In the genomic region with DNA sequence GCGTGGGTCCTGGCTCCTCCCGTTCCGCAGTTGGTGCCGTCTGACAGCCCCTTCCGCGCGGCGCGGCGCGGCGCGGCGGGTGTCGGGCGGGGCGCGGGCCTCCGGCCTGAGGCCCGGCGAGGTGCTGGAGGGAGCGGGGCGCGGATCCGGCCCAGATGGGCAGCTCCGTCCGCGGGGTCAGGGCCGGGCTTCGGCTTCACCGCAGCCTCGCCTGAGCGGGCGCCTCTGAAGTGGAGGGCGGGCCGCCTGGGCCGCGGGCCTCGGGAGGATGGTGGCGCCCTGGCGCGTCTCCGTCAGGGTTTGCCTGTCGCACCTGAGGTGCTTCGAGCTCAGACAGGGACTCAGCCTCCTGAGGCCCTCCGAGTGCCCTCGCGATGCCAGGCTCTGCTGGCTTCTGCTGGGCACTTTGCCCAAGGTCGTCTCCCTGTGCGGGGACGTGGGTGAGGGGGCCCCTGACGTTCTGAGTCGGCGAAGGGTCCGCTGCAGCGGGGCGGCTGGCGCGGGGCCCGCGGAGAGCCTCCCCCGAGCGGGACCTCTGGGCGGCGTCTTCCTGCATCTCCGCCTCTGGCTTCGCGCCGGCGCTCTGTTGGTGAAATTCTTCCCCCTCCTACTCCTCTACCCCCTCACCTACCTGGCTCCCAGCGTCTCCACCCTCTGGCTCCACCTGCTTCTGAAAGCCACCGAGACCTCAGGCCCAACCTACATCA, we compare ENCODE assay signal across 8 cellular contexts. TPM values are rescaled to one million over a fixed set of nuclear protein-coding genes. Genes with fewer than 3 reads are reported as not detected.
DNase-seq lines count a peak whose midpoint lies in the region; ATAC-seq and TF ChIP-seq lines count a peak whose summit lies in the region.

No MANE protein-coding gene starts in this region.

- peak overlapping the region; percentile 94 for H3K4me2 ChIP-seq in Karpas-422 (ENCODE audit: low read depth, low read length, poor library complexity, severe bottlenecking)

- no peaks in the 10 kb centered on the region for H3K9me2 ChIP-seq in Karpas-422 (replicated peaks; ENCODE audit: insufficient read depth, low read length)

- H3K9me3 ChIP-seq in Karpas-422 (ENCODE audit: low read length) (no peaks in the 10 kb centered on the region), lower lobe of right lung (no peaks in the 10 kb centered on the region)

- peaks cover 20% of the 10 kb centered on the region for H3K79me2 ChIP-seq in Karpas-422 (ENCODE audit: low read length)

- TF ChIP-seq CTCF in choroid plexus epithelial cell (conservative IDR thresholded peaks at IDR 0.05; ENCODE audit: low read depth, low read length): no peak
- no peak for TF ChIP-seq CTCF in lower lobe of right lung (IDR thresholded peaks at IDR 0.05)

- ATAC-seq in GM21529 (IDR thresholded peaks at IDR 0.05; ENCODE audit: unreplicated experiment): peak; percentile 43
- peak; percentile 84 to 87 for ATAC-seq in lower lobe of right lung

- intact Hi-C loops in lower lobe of right lung (cut with DNase I): no loop called here

- H3K36me3 ChIP-seq in Karpas-422 (ENCODE audit: insufficient read depth, low read length) (no peaks in the 10 kb centered on the region), lower lobe of right lung (no peaks in the 10 kb centered on the region)

- H3K27ac ChIP-seq in Karpas-422 (ENCODE audit: low read length): peak overlapping the region; percentile 87
- H3K27ac ChIP-seq in lower lobe of right lung: peak overlapping the region; percentile 84

- DNase-seq in Daoy (ENCODE audit: low read depth): peak; percentile 41
- peak; percentile 79 for DNase-seq in Karpas-422
- peak; percentile 43 to 53 (median 46) for DNase-seq in activated CD4-positive, CD25-positive, alpha-beta regulatory T cell (lab: John Stamatoyannopoulos, UW)
- DNase-seq in choroid plexus epithelial cell (ENCODE audit: low read depth): peak; percentile 15
- DNase-seq in lower lobe of right lung: peak; percentile 80
- DNase-seq in stimulated activated CD4-positive, alpha-beta T cell treated with anti-CD3 and anti-CD28 coated beads, TNF-alpha, amount 100 ng/mL, for 4 hours (ENCODE audit: low read depth in 3 of 3): peak; percentile 32 to 58 (median 44)
- DNase-seq in NK-92 treated with Interleukin-12 subunit alpha and Interleukin-12 subunit beta, amount 100 ng/mL, for 24 hours (lab: John Stamatoyannopoulos, UW): no peak

- no peaks in the 10 kb centered on the region for H3K27me3 ChIP-seq in Karpas-422 (ENCODE audit: low read length)
- no peaks in the 10 kb centered on the region for H3K27me3 ChIP-seq in lower lobe of right lung (ENCODE audit: low read depth)

- H3K9ac ChIP-seq in Karpas-422 (ENCODE audit: low read length): peak overlapping the region; percentile 88

- peak overlapping the region; percentile 81 for H2AFZ ChIP-seq in Karpas-422 (ENCODE audit: low read length)

- no peaks in the 10 kb centered on the region for H4K20me1 ChIP-seq in Karpas-422 (ENCODE audit: insufficient read depth, low read depth, low read length)

- H3K4me3 ChIP-seq in Karpas-422 (ENCODE audit: low read length): peak overlapping the region; percentile 77
- peak overlapping the region; percentile 70 for H3K4me3 ChIP-seq in choroid plexus epithelial cell (ENCODE audit: low read depth, low read length)
- peak overlapping the region; percentile 77 for H3K4me3 ChIP-seq in lower lobe of right lung

- H3K4me1 ChIP-seq in Karpas-422 (ENCODE audit: low read length) (peaks cover 56% of the 10 kb centered on the region), lower lobe of right lung (peaks cover 37% of the 10 kb centered on the region)

RNA-seq across cellular contexts. Expression of gene ADCK2, which starts 0.5 kb away (rescaled TPM):
- total RNA-seq in Daoy (2014; rRNA removed; shearing (Covaris generic)): 15.0 and 15.4 TPM in 2 replicates
- 16.8 and 27.1 TPM in 2 replicates for total RNA-seq in Karpas-422 (2014; rRNA removed; shearing (Covaris generic); ENCODE audit: low replicate concordance)
- 18.9 TPM for total RNA-seq in lower lobe of right lung

RNA-seq across cellular contexts. Expression of gene NDUFB2, which starts 23.3 kb away (rescaled TPM):
- total RNA-seq in Daoy (2014; rRNA removed; shearing (Covaris generic)): 404 and 566 TPM in 2 replicates
- total RNA-seq in Karpas-422 (2014; rRNA removed; shearing (Covaris generic); ENCODE audit: low replicate concordance): 297 and 328 TPM in 2 replicates
- total RNA-seq in lower lobe of right lung: 161 TPM

RNA-seq across cellular contexts. Expression of gene DENND2A, which starts 32.6 kb away (rescaled TPM):
- 5.4 and 6.5 TPM in 2 replicates for total RNA-seq in Daoy (2014; rRNA removed; shearing (Covaris generic))
- not detected in 2 replicates for total RNA-seq in Karpas-422 (2014; rRNA removed; shearing (Covaris generic); ENCODE audit: low replicate concordance)
- 19.0 TPM for total RNA-seq in lower lobe of right lung
